ENCODE assay signal across 26 cellular contexts in genomic region chr16:34054969-34055368, GRCh38.
"Had no signal": no experiment of that assay in that cellular context is flagged by ENCODE, and none has a peak within 500 bp of the region (broad histone marks: within the 10 kb centered on the region; RNA-seq: fewer than 3 reads in every experiment).

No MANE protein-coding gene starts in this region.

- ATAC-seq: activated CD8-positive, alpha-beta T cell treated with anti-CD3 and anti-CD28 coated beads for 36 hours; activated naive CD8-positive, alpha-beta T cell treated with anti-CD3 and anti-CD28 coated beads, Interleukin-2, amount 50 U/mL, for 24 hours had no signal

- H3K36me3 ChIP-seq: brain microvascular endothelial cell had no signal

- DNase-seq: activated B cell treated with CpG ODN at 0.5 μM for 24 hours; activated CD4-positive, alpha-beta T cell treated with anti-CD3 and anti-CD28 coated beads for 4 hours; activated CD4-positive, CD25-positive, alpha-beta regulatory T cell treated with anti-CD3 and anti-CD28 coated beads, Interleukin-2, amount 50 U/mL, for 72 hours; activated CD8-positive, alpha-beta T cell treated with anti-CD3 and anti-CD28 coated beads for 36 hours; activated effector memory CD4-positive, alpha-beta T cell treated with Interleukin-2 at 50 U/mL for 16 hours; activated naive CD4-positive, alpha-beta T cell treated with anti-CD3 and anti-CD28 coated beads, Interleukin-2, amount 10 ng/mL, durations not matched to agents 7 days and 5 days; activated naive CD8-positive, alpha-beta T cell treated with anti-CD3 and anti-CD28 coated beads, Interleukin-2, amount 50 U/mL, for 24 hours; activated T-cell treated with anti-CD3 and anti-CD28 coated beads, Interleukin-2, amount 50 U/mL, for 24 hours; aorta; brain microvascular endothelial cell; central memory CD4-positive, alpha-beta T cell; NCI-H1105 treated with DMSO at 0.1 percent for 48 hours; NCI-H1436; NCI-H1694 treated with DMSO at 0.1 percent for 48 hours; NCI-H2029; NCI-H2171; NCI-H510A; NCI-H526; NCI-H748 treated with DMSO at 0.1 percent for 48 hours; NK-92 treated with Interleukin-12 subunit alpha and Interleukin-12 subunit beta, amount 100 ng/mL, for 24 hours; Right ventricle myocardium superior; SW 1271; T-helper 1 cell; T-helper 2 cell; T-helper 9 cell had no signal

- H3K27ac ChIP-seq: brain microvascular endothelial cell, VCaP had no signal

- H3K27me3 ChIP-seq: brain microvascular endothelial cell had no signal
